In genomic region chr1:99621340-99621901, GRCh38 we compare ENCODE assay signal across 23 cellular contexts. TPM values are rescaled to one million over a fixed set of nuclear protein-coding genes. Genes with fewer than 3 reads are reported as not detected.
DNase-seq lines count a peak whose midpoint lies in the region; ATAC-seq, FAIRE-seq and TF ChIP-seq lines count a peak whose summit lies in the region.
"Had no signal": no experiment of that assay in that cellular context is flagged by ENCODE, and none has a peak within 500 bp of the region (broad histone marks: within the 10 kb centered on the region; RNA-seq: fewer than 3 reads in every experiment).

No MANE protein-coding gene starts in this region.

- H3K27me3 ChIP-seq in SJCRH30, result no peaks in the 10 kb centered on the region
- H3K27me3 ChIP-seq in small intestine (ENCODE audit: control insufficient read depth in 2 of 2, insufficient read depth in 2 of 2, low read length in 2 of 2), result no peaks in the 10 kb centered on the region
- H3K27me3 ChIP-seq: thyroid gland had no signal

- H3K9me3 ChIP-seq in SJCRH30 (replicated peaks), result no peaks in the 10 kb centered on the region
- no peaks in the 10 kb centered on the region for H3K9me3 ChIP-seq in small intestine (ENCODE audit: control insufficient read depth, low read depth)
- H3K9me3 ChIP-seq: thyroid gland had no signal

- ATAC-seq in esophagus mucosa (peak; percentile 95), omental fat pad (ENCODE audit: low FRiP score) (peak; percentile 32), GM21367 (IDR thresholded peaks at IDR 0.05; ENCODE audit: unreplicated experiment) (no peak), left ventricle myocardium superior (no peak)
- ATAC-seq: right cardiac atrium; stimulated activated naive B cell treated with anti-CD40 and anti-IgM and Interleukin-4, amounts not matched to agents 10 μg/mL and 1 μg/mL and 100 μg/mL, for 72 hours had no signal

- no peak overlapping the region for H3K4me3 ChIP-seq in GM12865 (ENCODE audit: low read depth, low read length)
- peak overlapping the region; percentile 15; the same call in 1 of the 2 replicates for H3K4me3 ChIP-seq in SJCRH30
- H3K4me3 ChIP-seq in small intestine (ENCODE audit: low read depth in 1 of 2, low read length in 2 of 2), result no peak overlapping the region
- H3K4me3 ChIP-seq: thyroid gland had no signal

- intact Hi-C loops in left ventricle myocardium superior (cut with micrococcal nuclease), result no loop called here

- TF ChIP-seq CTCF in GM12865 (IDR thresholded peaks at IDR 0.05; ENCODE audit: insufficient read depth, low read depth, low read length, missing control alignments), result no peak
- TF ChIP-seq CTCF in omental fat pad (IDR thresholded peaks at IDR 0.05), result no peak

- H3K36me3 ChIP-seq in SJCRH30 (no peaks in the 10 kb centered on the region), small intestine (ENCODE audit: control insufficient read depth in 2 of 2, insufficient read depth in 2 of 2, low read length in 2 of 2) (no peaks in the 10 kb centered on the region)
- H3K36me3 ChIP-seq: thyroid gland, WERI-Rb-1 had no signal

- H3K4me1 ChIP-seq in SJCRH30 (peaks cover 27% of the 10 kb centered on the region), small intestine (ENCODE audit: control insufficient read depth in 2 of 2, insufficient read depth in 1 of 2, low read depth in 1 of 2, low read length in 1 of 2) (no peaks in the 10 kb centered on the region)
- H3K4me1 ChIP-seq: thyroid gland had no signal

- DNase-seq in GM12865 (ENCODE audit: low read depth) (peak; percentile 19), SJCRH30 (peak; percentile 79 to 87), omental fat pad (ENCODE audit: low spot score) (no peak), small intestine (no peak), urothelium cell line (ENCODE audit: low spot score) (no peak), left ventricle myocardium superior (no peak)
- DNase-seq: ACHN; activated CD4-positive, alpha-beta T cell treated with anti-CD3 and anti-CD28 coated beads, Interleukin-2, amount 50 U/mL, for 48 hours; activated effector memory CD4-positive, alpha-beta T cell treated with anti-CD3 and anti-CD28 coated beads, Interleukin-2, amount 50 U/mL, for 16 hours; C1 segment of cervical spinal cord; erythroblast; NCI-H187 treated with DMSO at 0.1 percent for 48 hours; NCI-H226; nucleus accumbens; right cardiac atrium; stimulated activated naive B cell treated with anti-CD40 and anti-IgM and Interleukin-4, amounts not matched to agents 10 μg/mL and 1 μg/mL and 100 μg/mL, for 72 hours; T-helper 2 cell; WERI-Rb-1 had no signal

- H3K27ac ChIP-seq in SJCRH30, result peak overlapping the region; percentile 66
- no peak overlapping the region for H3K27ac ChIP-seq in small intestine (ENCODE audit: low read depth in 1 of 2, low read length in 1 of 2)
- H3K27ac ChIP-seq: KMS-11, thyroid gland, WERI-Rb-1 had no signal

- no peak for FAIRE-seq in small intestine (lab: Jason Lieb, UNC)
- FAIRE-seq in urothelium cell line (lab: Jason Lieb, UNC), result no peak
- FAIRE-seq: G401.6 had no signal

- 90 to 94% (median 93%) methylated on average over 8 of the region's 8 CpGs for WGBS in small intestine, 3 donors

RNA-seq across cellular contexts. Expression of gene PALMD, which starts 24.5 kb away (rescaled TPM):
- 33.0 and 33.5 TPM in 2 replicates for total RNA-seq in SJCRH30 (2014; rRNA removed; shearing (Covaris generic))
- 17.7 TPM for total RNA-seq in esophagus mucosa
- 100 to 1,000 TPM in 3 of 4 donors, 10 to 100 TPM in 1; 86.2 to 235 (median 136) TPM for total RNA-seq in omental fat pad
- polyA plus RNA-seq in small intestine, result 10 to 100 TPM in 1 of 3 donors, 1 to 10 TPM in 1, under 1 TPM in 1; 0.67 to 14.5 (median 1.1) TPM
- total RNA-seq in left ventricle myocardium superior, result 115 TPM

Comparison
In these comparisons a context has a peak if more than half of its experiments do, and no peak if none do; other contexts are left out.
1. DNase-seq: peak in GM12865 (single experiment) and SJCRH30 (2 of 2); none in omental fat pad (single experiment), small intestine (single experiment), urothelium cell line (single experiment) and left ventricle myocardium superior (single experiment).
2. ATAC-seq: peak in esophagus mucosa (single experiment) and omental fat pad (single experiment); none in GM21367 (single experiment) and left ventricle myocardium superior (single experiment).